12 cellular contexts compared by ENCODE assay signal in genomic region chr4:128241425-128241913, GRCh38. TPM values are rescaled to one million over a fixed set of nuclear protein-coding genes. Genes with fewer than 3 reads are reported as not detected.
DNase-seq lines count a peak whose midpoint lies in the region; TF ChIP-seq lines count a peak whose summit lies in the region.
"Had no signal": no experiment of that assay in that cellular context is flagged by ENCODE, and none has a peak within 500 bp of the region (broad histone marks: within the 10 kb centered on the region; RNA-seq: fewer than 3 reads in every experiment).

No MANE protein-coding gene starts in this region.

- TF ChIP-seq EP300 in Ishikawa (IDR thresholded peaks at IDR 0.05; ENCODE audit: borderline replicate concordance) = no peak

- no peaks in the 10 kb centered on the region for H3K27me3 ChIP-seq in breast epithelium
- H3K27me3 ChIP-seq: heart right ventricle, tibial nerve had no signal

- H3K4me1 ChIP-seq in breast epithelium = no peaks in the 10 kb centered on the region
- H3K4me1 ChIP-seq: heart right ventricle, tibial nerve had no signal

- no peak for TF ChIP-seq POLR2A in breast epithelium (IDR thresholded peaks at IDR 0.05)

- H3K36me3 ChIP-seq in breast epithelium = no peaks in the 10 kb centered on the region
- H3K36me3 ChIP-seq: heart right ventricle, tibial nerve had no signal

- H3K9me3 ChIP-seq in breast epithelium = no peaks in the 10 kb centered on the region
- H3K9me3 ChIP-seq: heart right ventricle, tibial nerve had no signal

- H3K27ac ChIP-seq in breast epithelium = peak overlapping the region; percentile 51 to 52
- H3K27ac ChIP-seq: SK-N-MC had no signal

- intact Hi-C loops in breast epithelium (cut with DNase I; ENCODE audit: low total_unique reads) (no loop called here), cardiac septum (cut with DNase I) (no loop called here)

- no peak for TF ChIP-seq RAD21 in Ishikawa (IDR thresholded peaks at IDR 0.05; ENCODE audit: low read depth)

- peak; percentile 87 for DNase-seq in COLO829 (ENCODE audit: low spot score)
- DNase-seq in breast epithelium (ENCODE audit: low spot score in 2 of 2) = peak; percentile 62 to 76
- DNase-seq in myocyte (ENCODE audit: low read depth) = peak; percentile 94
- DNase-seq in anterior cingulate cortex (lab: John Stamatoyannopoulos, UW) = no peak
- DNase-seq in iPS-NIHi7 (ENCODE audit: extremely low spot score) = no peak
- no peak for DNase-seq in cardiac septum (ENCODE audit: low spot score)
- no peak for DNase-seq in NOMO-1 (lab: John Stamatoyannopoulos, UW; ENCODE audit: unreplicated experiment in 2 of 2)
- DNase-seq: heart right ventricle had no signal

- H3K4me3 ChIP-seq in breast epithelium = no peak overlapping the region
- H3K4me3 ChIP-seq: heart right ventricle, SK-N-MC, skin epidermis, tibial nerve had no signal

- TF ChIP-seq CTCF in breast epithelium (IDR thresholded peaks at IDR 0.05) = no peak

TF ChIP-seq in Ishikawa, 13 proteins besides CTCF, POLR2A, EP300 and RAD21:
- TF ChIP-seq, protein P1, sequence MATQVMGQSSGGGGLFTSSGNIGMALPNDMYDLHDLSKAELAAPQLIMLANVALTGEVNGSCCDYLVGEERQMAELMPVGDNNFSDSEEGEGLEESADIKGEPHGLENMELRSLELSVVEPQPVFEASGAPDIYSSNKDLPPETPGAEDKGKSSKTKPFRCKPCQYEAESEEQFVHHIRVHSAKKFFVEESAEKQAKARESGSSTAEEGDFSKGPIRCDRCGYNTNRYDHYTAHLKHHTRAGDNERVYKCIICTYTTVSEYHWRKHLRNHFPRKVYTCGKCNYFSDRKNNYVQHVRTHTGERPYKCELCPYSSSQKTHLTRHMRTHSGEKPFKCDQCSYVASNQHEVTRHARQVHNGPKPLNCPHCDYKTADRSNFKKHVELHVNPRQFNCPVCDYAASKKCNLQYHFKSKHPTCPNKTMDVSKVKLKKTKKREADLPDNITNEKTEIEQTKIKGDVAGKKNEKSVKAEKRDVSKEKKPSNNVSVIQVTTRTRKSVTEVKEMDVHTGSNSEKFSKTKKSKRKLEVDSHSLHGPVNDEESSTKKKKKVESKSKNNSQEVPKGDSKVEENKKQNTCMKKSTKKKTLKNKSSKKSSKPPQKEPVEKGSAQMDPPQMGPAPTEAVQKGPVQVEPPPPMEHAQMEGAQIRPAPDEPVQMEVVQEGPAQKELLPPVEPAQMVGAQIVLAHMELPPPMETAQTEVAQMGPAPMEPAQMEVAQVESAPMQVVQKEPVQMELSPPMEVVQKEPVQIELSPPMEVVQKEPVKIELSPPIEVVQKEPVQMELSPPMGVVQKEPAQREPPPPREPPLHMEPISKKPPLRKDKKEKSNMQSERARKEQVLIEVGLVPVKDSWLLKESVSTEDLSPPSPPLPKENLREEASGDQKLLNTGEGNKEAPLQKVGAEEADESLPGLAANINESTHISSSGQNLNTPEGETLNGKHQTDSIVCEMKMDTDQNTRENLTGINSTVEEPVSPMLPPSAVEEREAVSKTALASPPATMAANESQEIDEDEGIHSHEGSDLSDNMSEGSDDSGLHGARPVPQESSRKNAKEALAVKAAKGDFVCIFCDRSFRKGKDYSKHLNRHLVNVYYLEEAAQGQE (IDR thresholded peaks at IDR 0.05; ENCODE audit: low read depth) = no peak
- 0 out of 2 replicates have a peak, but pooled peaks have one; percentile 7 for TF ChIP-seq NFIC (IDR thresholded peaks at IDR 0.05)

RNA-seq across cellular contexts. Expression of gene PGRMC2, which starts 46.1 kb away (rescaled TPM):
- total RNA-seq in breast epithelium (10 to 100 TPM; 34.7 to 51.2 (median 47.5) TPM), myocyte (16.7 and 19.6 TPM in 2 replicates), cardiac septum (61.9 TPM)
- polyA plus RNA-seq in myocyte (2012) = 84.4 TPM

Comparison
In these comparisons a context has a peak if more than half of its experiments do, and no peak if none do; other contexts are left out.
1. DNase-seq: peak in COLO829 (single experiment), breast epithelium (2 of 2) and myocyte (single experiment); none in anterior cingulate cortex (0 of 58), iPS-NIHi7 (single experiment), cardiac septum (single experiment) and NOMO-1 (0 of 2).